Comparison of ENCODE assay signal across 7 cellular contexts in genomic region chr11:47641585-47642098, GRCh38. TPM values are rescaled to one million over a fixed set of nuclear protein-coding genes. Genes with fewer than 3 reads are reported as not detected.
DNase-seq lines count a peak whose midpoint lies in the region; ATAC-seq and TF ChIP-seq lines count a peak whose summit lies in the region.

No MANE protein-coding gene starts in this region.

- in situ Hi-C loops in Panc1 (cut with HindIII; ENCODE audit: low pct_unique_long_range_greater_than_20kb, low sequenced_read_pairs) = no loop called here

- CTCF ChIA-PET in Panc1 (lab: Charles Lee) = no interaction called here

- intact Hi-C loops in Panc1 (cut with micrococcal nuclease; ENCODE audit: unreplicated experiment) = loop anchor here (2.0 kb wide), 1 partner anchor 75 kb away; no protein-coding TSS in a partner anchor

- no peaks in the 10 kb centered on the region for H3K9me2 ChIP-seq in neural cell (ENCODE audit: insufficient read depth, low read length)

- H3K4me3 ChIP-seq in GM12865 (ENCODE audit: low read depth, low read length) (peak overlapping the region; percentile 92), Panc1 (ENCODE audit: low read depth in 2 of 2, low read length in 2 of 2) (peak overlapping the region; percentile 73 to 88), epithelial cell of esophagus (ENCODE audit: low read length) (peak overlapping the region; percentile 87), neural cell (ENCODE audit: low read length) (peak overlapping the region; percentile 97)

- peaks cover 8% of the 10 kb centered on the region; the same call in 1 of the 2 replicates for H3K4me1 ChIP-seq in Panc1 (ENCODE audit: control insufficient read depth, insufficient read depth, low read length)

- no peak for ATAC-seq in Panc1
- no peak for ATAC-seq in HG02610 (IDR thresholded peaks at IDR 0.05; ENCODE audit: unreplicated experiment)

- H3K9me3 ChIP-seq in Panc1 (ENCODE audit: control insufficient read depth, insufficient read depth, low read depth, low read length) (no peaks in the 10 kb centered on the region), neural cell (ENCODE audit: low read length) (no peaks in the 10 kb centered on the region)

- peak overlapping the region; percentile 90 for H2AFZ ChIP-seq in neural cell (ENCODE audit: low read depth, low read length)

- POLR2A ChIA-PET in Panc1 (lab: Charles Lee) = interaction anchor here (0.5 to 0.7 kb wide), 2 partner anchors 33 to 130 kb away, joined by 3 read pairs; no protein-coding TSS in a partner anchor

- peaks cover 3% of the 10 kb centered on the region for H3F3A ChIP-seq in neural cell (ENCODE audit: insufficient read depth, low read length, poor library complexity, severe bottlenecking)

- H3K79me2 ChIP-seq in neural cell (replicated peaks; ENCODE audit: insufficient read depth, low read length) = peaks cover 16% of the 10 kb centered on the region

- BruUV-seq in Panc1 (replicated peaks; lab: Mats Ljungman, UMichigan) = TSS peak; percentile 93

- no peaks in the 10 kb centered on the region for H3K27me3 ChIP-seq in Panc1 (ENCODE audit: control insufficient read depth, insufficient read depth, low read length)
- H3K27me3 ChIP-seq in neural cell (ENCODE audit: insufficient read depth, low read depth, low read length) = no peaks in the 10 kb centered on the region

- no peak for TF ChIP-seq EP300 in neural cell (conservative IDR thresholded peaks at IDR 0.05; ENCODE audit: poor library complexity, severe bottlenecking)

- TF ChIP-seq CTCF in GM12865 (IDR thresholded peaks at IDR 0.05; ENCODE audit: insufficient read depth, low read depth, low read length, missing control alignments) = no peak
- no peak for TF ChIP-seq CTCF in Panc1 (IDR thresholded peaks at IDR 0.05)
- TF ChIP-seq CTCF in epithelial cell of esophagus (IDR thresholded peaks at IDR 0.05; ENCODE audit: insufficient read depth, low read depth, low read length, missing control alignments) = no peak
- no peak for TF ChIP-seq CTCF in neural cell (IDR thresholded peaks at IDR 0.05; ENCODE audit: poor library complexity, severe bottlenecking)
- no peak for TF ChIP-seq CTCF in GM20000 (IDR thresholded peaks at IDR 0.05; ENCODE audit: extremely low read depth, missing control alignments)

- H3K9ac ChIP-seq in neural cell (ENCODE audit: low read length) = peak overlapping the region; percentile 98

- H4K20me1 ChIP-seq in neural cell (ENCODE audit: insufficient read depth) = no peaks in the 10 kb centered on the region

- TF ChIP-seq RAD21 in neural cell (conservative IDR thresholded peaks at IDR 0.05) = no peak

- no peak for DNase-seq in GM12865 (ENCODE audit: low read depth)
- DNase-seq in Panc1 (ENCODE audit: low read depth, low spot score) = no peak
- DNase-seq in epithelial cell of esophagus (ENCODE audit: low read depth) = peak; percentile 14
- no peak for DNase-seq in GM20000 (ENCODE audit: low spot score)
- DNase-seq in NCI-H1105 treated with DMSO at 0.1 percent for 48 hours (lab: John Stamatoyannopoulos, UW) = no peak

- H3K27ac ChIP-seq in Panc1 (ENCODE audit: low read length) = peak overlapping the region; percentile 96
- peak overlapping the region; percentile 96 for H3K27ac ChIP-seq in neural cell (ENCODE audit: low read length)

- H3K4me2 ChIP-seq in neural cell (ENCODE audit: low read length) = peak overlapping the region; percentile 88

- peaks cover 11% of the 10 kb centered on the region; the same call in 1 of the 2 replicates for H3K36me3 ChIP-seq in Panc1 (ENCODE audit: control insufficient read depth, insufficient read depth, low read length)
- H3K36me3 ChIP-seq in neural cell (ENCODE audit: insufficient read depth, low read length) = no peaks in the 10 kb centered on the region

TF ChIP-seq in neural cell, 6 proteins besides CTCF, POLR2A, EP300 and RAD21:
- TF ChIP-seq EZH2 (IDR thresholded peaks at IDR 0.05; ENCODE audit: borderline replicate concordance, insufficient read depth, low read length, poor library complexity, severe bottlenecking) (no peak), MXI1 (conservative IDR thresholded peaks at IDR 0.05; ENCODE audit: poor library complexity, severe bottlenecking) (no peak), POLR2AphosphoS5 (IDR thresholded peaks at IDR 0.05) (no peak), REST (IDR thresholded peaks at IDR 0.05; ENCODE audit: borderline replicate concordance) (no peak), TAF1 (IDR thresholded peaks at IDR 0.05; ENCODE audit: low read depth) (no peak), SMC3 (conservative IDR thresholded peaks at IDR 0.05; ENCODE audit: poor library complexity) (no peak)

RNA-seq across cellular contexts. Expression of gene MTCH2, which starts 0.7 kb away (rescaled TPM):
- total RNA-seq in Panc1 (2021; ENCODE audit: unreplicated experiment) = 230 TPM
- 206 TPM for polyA plus RNA-seq in Panc1 (2012; ENCODE audit: insufficient read length)
- 123 and 159 TPM in 2 replicates for polyA plus RNA-seq in neural cell
- 110 and 126 TPM in 2 replicates for polyA minus RNA-seq in neural cell

RNA-seq across cellular contexts. Expression of gene C1QTNF4, which starts 47.4 kb away (rescaled TPM):
- not detected for total RNA-seq in Panc1 (2021; ENCODE audit: unreplicated experiment)
- not detected for polyA plus RNA-seq in Panc1 (2012; ENCODE audit: insufficient read length)
- 16.4 and 17.5 TPM in 2 replicates for polyA plus RNA-seq in neural cell
- polyA minus RNA-seq in neural cell = 15.1 and 16.6 TPM in 2 replicates

RNA-seq across cellular contexts. Expression of gene FAM180B, which starts 55.2 kb away (rescaled TPM):
- not detected for total RNA-seq in Panc1 (2021; ENCODE audit: unreplicated experiment)
- polyA plus RNA-seq in Panc1 (2012; ENCODE audit: insufficient read length) = not detected
- not detected in 2 replicates for polyA plus RNA-seq in neural cell
- 0.49 TPM in 1 of 2 replicates, not detected in the other for polyA minus RNA-seq in neural cell
